ENCODE assay signal across 8 cellular contexts in the genomic region with DNA sequence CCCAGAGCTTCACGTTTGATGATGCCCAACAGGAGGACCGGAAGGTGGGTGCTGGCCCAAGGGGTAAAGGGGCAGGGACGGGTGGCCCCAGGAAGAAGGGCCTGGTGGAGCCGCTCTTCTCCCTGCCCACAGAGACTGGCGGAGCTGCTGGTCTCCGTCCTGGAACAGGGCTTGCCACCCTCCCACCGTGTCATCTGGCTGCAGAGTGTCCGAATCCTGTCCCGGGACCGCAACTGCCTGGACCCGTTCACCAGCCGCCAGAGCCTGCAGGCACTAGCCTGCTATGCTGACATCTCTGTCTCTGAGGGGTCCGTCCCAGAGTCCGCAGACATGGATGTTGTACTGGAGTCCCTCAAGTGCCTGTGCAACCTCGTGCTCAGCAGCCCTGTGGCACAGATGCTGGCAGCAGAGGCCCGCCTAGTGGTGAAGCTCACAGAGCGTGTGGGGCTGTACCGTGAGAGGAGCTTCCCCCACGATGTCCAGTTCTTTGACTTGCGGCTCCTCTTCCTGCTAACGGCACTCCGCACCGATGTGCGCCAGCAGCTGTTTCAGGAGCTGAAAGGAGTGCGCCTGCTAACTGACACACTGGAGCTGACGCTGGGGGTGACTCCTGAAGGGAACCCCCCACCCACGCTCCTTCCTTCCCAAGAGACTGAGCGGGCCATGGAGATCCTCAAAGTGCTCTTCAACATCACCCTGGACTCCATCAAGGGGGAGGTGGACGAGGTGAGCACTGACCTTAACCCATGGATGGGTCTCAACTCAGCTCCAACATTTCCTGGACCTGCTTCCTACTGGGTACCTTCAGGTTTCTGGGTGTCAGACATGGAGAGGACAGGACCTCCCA. TPM values are rescaled to one million over a fixed set of nuclear protein-coding genes. Genes with fewer than 3 reads are reported as not detected.
DNase-seq lines count a peak whose midpoint lies in the region; ATAC-seq and TF ChIP-seq lines count a peak whose summit lies in the region.

No MANE protein-coding gene starts in this region.

- H3K27me3 Mint-ChIP-seq in T-cell (no peaks in the 10 kb centered on the region), glutamatergic neuron (ENCODE audit: unreplicated experiment) (peaks cover 17% of the 10 kb centered on the region)

- H3K9me3 Mint-ChIP-seq in T-cell, result no peaks in the 10 kb centered on the region
- H3K9me3 Mint-ChIP-seq in glutamatergic neuron (ENCODE audit: unreplicated experiment), result peaks cover 15% of the 10 kb centered on the region

- no peak for TF ChIP-seq CTCF in glutamatergic neuron (IDR thresholded peaks at IDR 0.05; ENCODE audit: partially characterized antibody, unreplicated experiment)

- POLR2A ChIA-PET in T-cell (lab: Charles Lee), result interaction anchor here (0.5 to 0.7 kb wide), 2 partner anchors 107 to 235 kb away, joined by 3 read pairs; no protein-coding TSS in a partner anchor

- peak overlapping the region; percentile 86 to 98 for H3K27ac Mint-ChIP-seq in T-cell
- H3K27ac Mint-ChIP-seq in glutamatergic neuron (ENCODE audit: unreplicated experiment), result peak overlapping the region; percentile 64

- H3K4me1 Mint-ChIP-seq in T-cell (peaks cover 31 to 48% (median 42%) of the 10 kb centered on the region in 3 donors), glutamatergic neuron (ENCODE audit: low read depth, unreplicated experiment) (no peaks in the 10 kb centered on the region)

- CTCF ChIA-PET in T-cell (lab: Charles Lee), result no interaction called here

- ATAC-seq in T-cell (replicated peaks in 1 of 4) (no peak), GM18873 (IDR thresholded peaks at IDR 0.05; ENCODE audit: low FRiP score, unreplicated experiment) (no peak), HG03039 (IDR thresholded peaks at IDR 0.05; ENCODE audit: unreplicated experiment) (no peak)

- H3K27me3 ChIP-seq in H7 (ENCODE audit: control insufficient read depth, insufficient read depth, low read length), result no peaks in the 10 kb centered on the region

- H3K36me3 Mint-ChIP-seq in T-cell, result peaks cover 22% of the 10 kb centered on the region
- peaks cover 9% of the 10 kb centered on the region for H3K36me3 Mint-ChIP-seq in glutamatergic neuron (ENCODE audit: unreplicated experiment)

- peaks cover 51% of the 10 kb centered on the region for H3K36me3 ChIP-seq in H7 (replicated peaks; ENCODE audit: control insufficient read depth, insufficient read depth, low read length)

- DNase-seq in H7 (no peak), T-cell (no peak), glutamatergic neuron (peak; percentile 38), skeletal muscle cell (ENCODE audit: low read depth) (no peak), DMS153 (lab: John Stamatoyannopoulos, UW) (no peak)
- no peak for DNase-seq in activated CD8-positive, alpha-beta memory T cell treated with anti-CD3 and anti-CD28 coated beads, Interleukin-2, amount 50 U/mL, for 4 hours

- H3K4me3 ChIP-seq in H7 (ENCODE audit: insufficient read depth, low read depth, low read length) (peak overlapping the region; percentile 66), skeletal muscle cell (ENCODE audit: low read depth, low read length) (peak overlapping the region; percentile 99)

- H3K4me3 Mint-ChIP-seq in T-cell, result peak overlapping the region; percentile 85 to 99 (median 96)
- peak overlapping the region; percentile 85 for H3K4me3 Mint-ChIP-seq in glutamatergic neuron (ENCODE audit: unreplicated experiment)

RNA-seq across cellular contexts. Expression of gene RIC8A, which starts 2.0 kb away (rescaled TPM):
- total RNA-seq in H7 (2014; rRNA removed; shearing (Covaris generic)), result 103 and 125 TPM in 2 replicates
- 100 to 1,000 TPM in 4 of 5 donors, 10 to 100 TPM in 1; 87.4 to 151 (median 117) TPM for total RNA-seq in T-cell
- 95.5 TPM for total RNA-seq in glutamatergic neuron (ENCODE audit: unreplicated experiment)

RNA-seq across cellular contexts. Expression of gene BET1L, which starts 2.3 kb away (rescaled TPM):
- 21.5 and 23.7 TPM in 2 replicates for total RNA-seq in H7 (2014; rRNA removed; shearing (Covaris generic))
- total RNA-seq in T-cell (100 to 1,000 TPM in 3 of 5 donors, 10 to 100 TPM in 2; 68.4 to 106 (median 102) TPM), glutamatergic neuron (ENCODE audit: unreplicated experiment) (45.5 TPM)

RNA-seq across cellular contexts. Expression of gene SCGB1C1, which starts 16.6 kb away (rescaled TPM):
- not detected in 2 replicates for total RNA-seq in H7 (2014; rRNA removed; shearing (Covaris generic))
- not detected for total RNA-seq in T-cell
- not detected for total RNA-seq in glutamatergic neuron (ENCODE audit: unreplicated experiment)

RNA-seq across cellular contexts. Expression of gene SIRT3, which starts 26.6 kb away (rescaled TPM):
- 10.7 and 12.3 TPM in 2 replicates for total RNA-seq in H7 (2014; rRNA removed; shearing (Covaris generic))
- 10 to 100 TPM; 22.0 to 33.0 (median 26.3) TPM for total RNA-seq in T-cell
- total RNA-seq in glutamatergic neuron (ENCODE audit: unreplicated experiment), result 23.6 TPM

RNA-seq across cellular contexts. Expression of gene PSMD13, which starts 27.3 kb away (rescaled TPM):
- total RNA-seq in H7 (2014; rRNA removed; shearing (Covaris generic)), result 186 and 234 TPM in 2 replicates
- total RNA-seq in T-cell (100 to 1,000 TPM in 4 of 5 donors, 10 to 100 TPM in 1; 74.0 to 115 (median 108) TPM), glutamatergic neuron (ENCODE audit: unreplicated experiment) (136 TPM)
